ENCODE assay signal across 8 cellular contexts in the genomic region with DNA sequence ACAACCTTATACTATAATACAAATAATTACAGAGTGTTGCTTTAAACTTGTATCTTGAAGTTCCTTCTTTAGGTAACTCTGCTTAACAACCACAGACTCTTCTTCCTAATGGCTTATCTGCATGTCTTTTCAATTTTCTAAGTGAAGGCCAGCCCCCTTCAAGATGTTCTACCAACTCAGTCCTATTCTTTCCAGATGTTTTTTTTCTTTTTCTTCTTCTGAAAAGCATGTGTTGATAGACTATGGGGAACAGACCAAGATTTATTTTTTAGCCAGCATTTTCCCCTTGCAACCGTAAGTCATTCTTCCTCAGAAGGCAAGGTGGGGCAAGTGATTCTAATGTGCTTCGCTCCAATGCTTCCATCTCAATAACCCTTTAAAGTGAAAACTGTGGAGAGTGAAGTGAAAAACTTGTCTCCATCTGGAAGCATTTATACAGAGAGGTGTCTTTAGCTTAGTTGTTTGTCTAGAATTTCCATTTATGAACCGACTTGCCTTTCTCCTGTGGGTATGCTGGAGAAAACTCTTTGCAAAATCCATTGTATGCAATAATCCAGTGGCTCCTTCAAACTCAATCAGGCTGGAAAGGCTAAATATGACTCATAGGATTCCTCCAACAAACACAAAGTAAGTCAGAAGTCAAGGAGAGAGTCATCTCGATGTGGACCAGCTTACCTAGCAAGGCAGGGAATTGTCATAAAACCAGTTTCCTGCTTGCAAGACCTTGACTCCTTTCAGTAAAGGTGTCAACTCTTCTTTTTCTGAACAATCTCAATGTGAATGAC.
DNase-seq lines count a peak whose midpoint lies in the region; ATAC-seq and TF ChIP-seq lines count a peak whose summit lies in the region.

No MANE protein-coding gene starts in this region.

- TF ChIP-seq CTCF in OCI-LY7 (conservative IDR thresholded peaks at IDR 0.05; ENCODE audit: low read length) (no peak), endothelial cell (IDR thresholded peaks at IDR 0.05; ENCODE audit: unreplicated experiment) (no peak), nephron (IDR thresholded peaks at IDR 0.05; ENCODE audit: unreplicated experiment in 3 of 3) (no peak), GM23338 (conservative IDR thresholded peaks at IDR 0.05; ENCODE audit: low read depth in 2 of 2) (no peak)

- no TSS peak for BruUV-seq in OCI-LY7 (replicated peaks; lab: Mats Ljungman, UMichigan)

- H3K27me3 ChIP-seq in GM23338 (ENCODE audit: insufficient read depth) = no peaks in the 10 kb centered on the region

- H3K4me3 Mint-ChIP-seq in endothelial cell (ENCODE audit: unreplicated experiment) = no peak overlapping the region
- no peak overlapping the region for H3K4me3 Mint-ChIP-seq in nephron
- H3K4me3 Mint-ChIP-seq in GM23338 = no peak overlapping the region

- peak overlapping the region; percentile 80 for H2AFZ ChIP-seq in OCI-LY7 (ENCODE audit: low read length)
- no peak overlapping the region for H2AFZ ChIP-seq in GM23338

- H3K27me3 Mint-ChIP-seq in endothelial cell (ENCODE audit: unreplicated experiment) = peaks cover 2% of the 10 kb centered on the region
- H3K27me3 Mint-ChIP-seq in nephron (ENCODE audit: low read depth) = no peaks in the 10 kb centered on the region
- no peaks in the 10 kb centered on the region for H3K27me3 Mint-ChIP-seq in GM23338 (ENCODE audit: insufficient read depth, low read depth, poor library complexity)

- in situ Hi-C loops in Caki2 (cut with HindIII; ENCODE audit: low pct_unique_long_range_greater_than_20kb, low sequenced_read_pairs) = no loop called here

- no peaks in the 10 kb centered on the region for H3K9me3 ChIP-seq in OCI-LY7 (ENCODE audit: low read length)

- H3K4me2 ChIP-seq in OCI-LY7 (ENCODE audit: low read length) = peak overlapping the region; percentile 57
- no peak overlapping the region for H3K4me2 ChIP-seq in GM23338

- H3K4me3 ChIP-seq in OCI-LY7 (ENCODE audit: low read depth, low read length, poor library complexity, severe bottlenecking) (peak overlapping the region; percentile 43), GM23338 (no peak overlapping the region)

- peaks cover 48% of the 10 kb centered on the region for H3K4me1 Mint-ChIP-seq in endothelial cell (ENCODE audit: unreplicated experiment)
- peaks cover 56% of the 10 kb centered on the region for H3K4me1 Mint-ChIP-seq in nephron
- peaks cover 40% of the 10 kb centered on the region for H3K4me1 Mint-ChIP-seq in GM23338

- peak overlapping the region; percentile 32 for H3K27ac Mint-ChIP-seq in endothelial cell (ENCODE audit: unreplicated experiment)
- H3K27ac Mint-ChIP-seq in nephron = peak overlapping the region; percentile 88 to 93 (median 88)
- no peak overlapping the region for H3K27ac Mint-ChIP-seq in GM23338

- CTCF ChIA-PET in OCI-LY7 (lab: Charles Lee; ENCODE audit: unreplicated experiment) = no interaction called here

- H3K36me3 Mint-ChIP-seq in endothelial cell (ENCODE audit: low read depth, unreplicated experiment) = no peaks in the 10 kb centered on the region
- H3K36me3 Mint-ChIP-seq in nephron (ENCODE audit: low read depth) = peaks cover 4% of the 10 kb centered on the region
- no peaks in the 10 kb centered on the region for H3K36me3 Mint-ChIP-seq in GM23338 (ENCODE audit: low read depth)

- ATAC-seq in GM23338 (no peak), GM21529 (IDR thresholded peaks at IDR 0.05; ENCODE audit: unreplicated experiment) (no peak)

- H3K36me3 ChIP-seq in OCI-LY7 (ENCODE audit: insufficient read depth, low read length) (no peaks in the 10 kb centered on the region), GM23338 (ENCODE audit: insufficient read depth) (no peaks in the 10 kb centered on the region)

- POLR2A ChIA-PET in OCI-LY7 (lab: Charles Lee) = interaction anchor here (0.6 to 1.8 kb wide), 5 partner anchors 10 to 130 kb away, joined by 3 to 8 read pairs (median 5); no protein-coding TSS in a partner anchor

- H3K4me1 ChIP-seq in OCI-LY7 (ENCODE audit: insufficient read depth, low read length, poor library complexity, severe bottlenecking) (peaks cover 61% of the 10 kb centered on the region), GM23338 (ENCODE audit: insufficient read depth) (peaks cover 11% of the 10 kb centered on the region; the same call in 1 of the 2 replicates)

- intact Hi-C loops in OCI-LY7 (cut with micrococcal nuclease; ENCODE audit: unreplicated experiment) = loop anchor here (2.0 to 5.0 kb wide), 2 partner anchors 84 to 128 kb away; a partner anchor contains a TSS

- peak; percentile 68 for DNase-seq in Caki2 (ENCODE audit: low read depth)
- DNase-seq in OCI-LY7 (ENCODE audit: low spot score) = peak; percentile 32
- no peak for DNase-seq in endothelial cell (ENCODE audit: low spot score)
- no peak for DNase-seq in GM23338 (ENCODE audit: low spot score)
- DNase-seq in NCI-H2081 treated with DMSO at 0.1 percent for 48 hours (lab: John Stamatoyannopoulos, UW) = no peak
- no peak for DNase-seq in COR-L47 (lab: John Stamatoyannopoulos, UW)

- H4K20me1 ChIP-seq in OCI-LY7 (ENCODE audit: insufficient read depth, low read length) = no peaks in the 10 kb centered on the region
- H4K20me1 ChIP-seq in GM23338 (replicated peaks; ENCODE audit: insufficient read depth) = no peaks in the 10 kb centered on the region

- no peaks in the 10 kb centered on the region for H3F3A ChIP-seq in GM23338 (replicated peaks; ENCODE audit: low read depth)

- H3K9me2 ChIP-seq in OCI-LY7 (ENCODE audit: insufficient read depth, low read length) = no peaks in the 10 kb centered on the region
- no peaks in the 10 kb centered on the region for H3K9me2 ChIP-seq in GM23338 (ENCODE audit: insufficient read depth)

- no peaks in the 10 kb centered on the region for H3K9me3 Mint-ChIP-seq in endothelial cell (ENCODE audit: unreplicated experiment)
- no peaks in the 10 kb centered on the region for H3K9me3 Mint-ChIP-seq in nephron
- H3K9me3 Mint-ChIP-seq in GM23338 = no peaks in the 10 kb centered on the region

- H3K27ac ChIP-seq in OCI-LY7 (ENCODE audit: low read depth, low read length, poor library complexity, severe bottlenecking) = peak overlapping the region; percentile 81
- H3K27ac ChIP-seq in GM23338 (ENCODE audit: low read depth) = no peak overlapping the region

- H3K79me2 ChIP-seq in OCI-LY7 (ENCODE audit: insufficient read depth, low read depth, low read length) (no peaks in the 10 kb centered on the region), GM23338 (replicated peaks; ENCODE audit: insufficient read depth) (no peaks in the 10 kb centered on the region)

TF ChIP-seq in GM23338, 12 proteins besides CTCF, POLR2A, EP300 and RAD21 (continues in another document):
- TF ChIP-seq, protein P1, sequence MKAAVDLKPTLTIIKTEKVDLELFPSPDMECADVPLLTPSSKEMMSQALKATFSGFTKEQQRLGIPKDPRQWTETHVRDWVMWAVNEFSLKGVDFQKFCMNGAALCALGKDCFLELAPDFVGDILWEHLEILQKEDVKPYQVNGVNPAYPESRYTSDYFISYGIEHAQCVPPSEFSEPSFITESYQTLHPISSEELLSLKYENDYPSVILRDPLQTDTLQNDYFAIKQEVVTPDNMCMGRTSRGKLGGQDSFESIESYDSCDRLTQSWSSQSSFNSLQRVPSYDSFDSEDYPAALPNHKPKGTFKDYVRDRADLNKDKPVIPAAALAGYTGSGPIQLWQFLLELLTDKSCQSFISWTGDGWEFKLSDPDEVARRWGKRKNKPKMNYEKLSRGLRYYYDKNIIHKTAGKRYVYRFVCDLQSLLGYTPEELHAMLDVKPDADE (IDR thresholded peaks at IDR 0.05) = no peak
- TF ChIP-seq CREB1 (CRISPR knock-in tag; IDR thresholded peaks at IDR 0.05; ENCODE audit: low read depth) (no peak), STAT1 (IDR thresholded peaks at IDR 0.05; ENCODE audit: unreplicated experiment) (no peak), EZH2 (IDR thresholded peaks at IDR 0.05; ENCODE audit: low read depth, unreplicated experiment) (no peak), NANOG (IDR thresholded peaks at IDR 0.05; ENCODE audit: borderline replicate concordance) (no peak), ZNF331 (CRISPR knock-in tag; IDR thresholded peaks at IDR 0.05; ENCODE audit: low read depth) (no peak), EZH2phosphoT487 (IDR thresholded peaks at IDR 0.05; ENCODE audit: unreplicated experiment) (no peak), JUNB (IDR thresholded peaks at IDR 0.05; ENCODE audit: unreplicated experiment) (no peak)

Comparison
In these comparisons a context has a peak if more than half of its experiments do, and no peak if none do; other contexts are left out.
1. DNase-seq: peak in Caki2 (single experiment) and OCI-LY7 (single experiment); none in endothelial cell (single experiment), GM23338 (single experiment), NCI-H2081 treated with DMSO at 0.1 percent for 48 hours (single experiment) and COR-L47 (single experiment).